Comparison of ENCODE assay signal across 21 cellular contexts in the genomic region with DNA sequence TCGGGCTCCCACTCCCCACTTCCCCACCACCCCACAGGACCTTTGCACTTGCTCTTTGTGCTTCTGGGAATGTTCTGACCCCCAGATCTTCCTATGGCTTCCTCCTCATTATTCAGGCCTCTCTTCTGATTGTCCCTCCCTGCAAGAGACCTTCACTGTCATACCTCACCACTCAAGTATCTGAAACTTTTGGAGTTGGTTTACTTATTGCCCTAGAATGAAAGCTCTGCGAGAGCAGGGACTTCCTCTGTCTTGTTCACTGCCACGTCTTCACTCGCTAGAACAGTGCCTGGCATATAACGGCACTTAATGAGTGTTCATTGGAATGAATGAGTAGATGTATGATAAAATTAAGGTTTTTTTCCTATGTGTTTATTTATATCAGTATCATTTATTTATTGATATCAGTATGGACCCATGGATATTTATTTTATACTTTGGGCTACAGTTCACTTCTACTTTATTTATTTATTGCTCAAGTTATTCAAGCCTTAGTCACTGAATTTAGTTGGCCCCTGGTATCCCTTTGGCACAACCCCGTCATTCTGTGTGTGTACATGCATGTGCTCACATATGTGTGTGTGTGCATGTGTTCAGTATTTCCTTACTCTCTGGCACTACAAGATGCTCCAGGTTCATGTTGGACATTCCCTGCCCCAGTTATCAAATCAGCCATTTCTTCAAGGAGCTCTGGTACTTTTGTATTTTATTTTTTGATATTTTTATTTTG.
A peak's percentile ranks its signal among the peaks of the same experiment; 100 is the strongest.
DNase-seq lines count a peak whose midpoint lies in the region; ATAC-seq and TF ChIP-seq lines count a peak whose summit lies in the region.
"Had no signal": no experiment of that assay in that cellular context is flagged by ENCODE, and none has a peak within 500 bp of the region (broad histone marks: within the 10 kb centered on the region; RNA-seq: fewer than 3 reads in every experiment).

No MANE protein-coding gene starts in this region.

- no peak overlapping the region for H3K9ac ChIP-seq in H9 (ENCODE audit: extremely low read depth, insufficient read length, low read length)
- H3K9ac ChIP-seq: KMS-11 had no signal

- no peak overlapping the region for H3K56ac ChIP-seq in H9 (ENCODE audit: insufficient read length, low read depth, low read length)

- H2AFZ ChIP-seq in H9 (ENCODE audit: low read length): no peak overlapping the region

- no peak overlapping the region for H4K8ac ChIP-seq in H9 (replicated peaks; ENCODE audit: insufficient read length, low read depth, low read length)

- H4K20me1 ChIP-seq in H9 (ENCODE audit: control insufficient read depth, insufficient read depth, insufficient read length): no peaks in the 10 kb centered on the region

- no peaks in the 10 kb centered on the region for H3K9me3 ChIP-seq in H9 (ENCODE audit: control insufficient read depth, low read depth, low read length)
- no peaks in the 10 kb centered on the region for H3K9me3 ChIP-seq in SJSA1 (replicated peaks)
- H3K9me3 ChIP-seq in T-helper 17 cell (ENCODE audit: control insufficient read depth, low read length, poor library complexity, severe bottlenecking): no peaks in the 10 kb centered on the region
- H3K9me3 ChIP-seq: A549 had no signal

- H3K18ac ChIP-seq in H9 (ENCODE audit: insufficient read length, low read depth, low read length): no peak overlapping the region

- H3K4me3 Mint-ChIP-seq in H9 (no peak overlapping the region), T-helper 17 cell (no peak overlapping the region), glutamatergic neuron (ENCODE audit: unreplicated experiment) (no peak overlapping the region)
- H3K4me3 Mint-ChIP-seq: CD4-positive, alpha-beta memory T cell; IgD-negative memory B cell had no signal

- H3K23ac ChIP-seq in H9 (ENCODE audit: insufficient read length, low read depth, low read length): no peak overlapping the region

- no peaks in the 10 kb centered on the region for H3K27me3 ChIP-seq in H9 (ENCODE audit: insufficient read depth, low read length)
- H3K27me3 ChIP-seq in SJSA1 (replicated peaks): no peaks in the 10 kb centered on the region

- no peaks in the 10 kb centered on the region for H3K79me1 ChIP-seq in H9 (ENCODE audit: insufficient read depth, low read depth, low read length, poor library complexity, severe bottlenecking)

- H3K27ac Mint-ChIP-seq in H9 (peak overlapping the region; percentile 16 to 46 (median 27); a peak in 2 of 7 replicates), T-helper 17 cell (no peak overlapping the region), glutamatergic neuron (ENCODE audit: unreplicated experiment) (no peak overlapping the region)
- H3K27ac Mint-ChIP-seq: CD4-positive, alpha-beta memory T cell; IgD-negative memory B cell had no signal

- H3K36me3 ChIP-seq in SJSA1: 0 out of 2 replicates have a peak, but pooled peaks cover 2% of the 10 kb centered on the region

- H3K23me2 ChIP-seq in H9 (ENCODE audit: insufficient read length, low read depth, low read length, poor library complexity, severe bottlenecking): no peaks in the 10 kb centered on the region

- H3K36me3 Mint-ChIP-seq in H9 (ENCODE audit: insufficient read depth in 1 of 3, low read depth in 3 of 3): peaks cover 10 to 30% (median 12%) of the 10 kb centered on the region in 3 experiments; a peak in 6 of 7 replicates
- H3K36me3 Mint-ChIP-seq in T-helper 17 cell (ENCODE audit: low read depth): no peaks in the 10 kb centered on the region
- H3K36me3 Mint-ChIP-seq in glutamatergic neuron (ENCODE audit: unreplicated experiment): peaks cover 12% of the 10 kb centered on the region
- H3K36me3 Mint-ChIP-seq: IgD-negative memory B cell had no signal

- no peak overlapping the region for H2AK5ac ChIP-seq in H9 (ENCODE audit: insufficient read length, low read length)

- no peak overlapping the region for H2BK20ac ChIP-seq in H9 (ENCODE audit: low read depth, low read length, poor library complexity, severe bottlenecking)

- no peak for TF ChIP-seq CTCF in H9 (conservative IDR thresholded peaks at IDR 0.05)
- TF ChIP-seq CTCF in glutamatergic neuron (IDR thresholded peaks at IDR 0.05; ENCODE audit: partially characterized antibody, unreplicated experiment): no peak

- no CpG with 5 or more reads among the region's 6 CpGs for WGBS in H9 (ENCODE audit: extremely low coverage, insufficient read length, low lambda C conversion rate)

- H3K4me2 ChIP-seq in H9 (ENCODE audit: insufficient read depth, insufficient read length, low read length): no peak overlapping the region
- H3K4me2 ChIP-seq: A549, KMS-11 had no signal

- no peak overlapping the region for H3K4ac ChIP-seq in H9 (ENCODE audit: low read depth, low read length)

- H2BK12ac ChIP-seq in H9 (ENCODE audit: insufficient read length, low read depth, low read length): no peak overlapping the region

- no peak overlapping the region for H3K4me3 ChIP-seq in SJSA1
- H3K4me3 ChIP-seq: A549 had no signal

- H3K4me1 Mint-ChIP-seq in H9: peaks cover 22 to 37% of the 10 kb centered on the region in 2 experiments
- no peaks in the 10 kb centered on the region for H3K4me1 Mint-ChIP-seq in T-helper 17 cell
- H3K4me1 Mint-ChIP-seq in glutamatergic neuron (ENCODE audit: low read depth, unreplicated experiment): no peaks in the 10 kb centered on the region
- H3K4me1 Mint-ChIP-seq: CD4-positive, alpha-beta memory T cell had no signal

- no peaks in the 10 kb centered on the region for H3K4me1 ChIP-seq in H9 (ENCODE audit: insufficient read depth, low read length)
- H3K4me1 ChIP-seq in SJSA1 (replicated peaks): peaks cover 47% of the 10 kb centered on the region
- H3K4me1 ChIP-seq: A549 had no signal

- no peak for ATAC-seq in T-helper 17 cell
- ATAC-seq: A549, SK-N-SH treated with all-trans-retinoic acid at 6 μM for 48 hours had no signal

- H4K91ac ChIP-seq in H9 (ENCODE audit: insufficient read length, low read depth, low read length): no peak overlapping the region

- no peak overlapping the region for H3T11ph ChIP-seq in H9 (ENCODE audit: low read length)

- DNase-seq in H9 (no peak), SJSA1 (ENCODE audit: low read depth in 1 of 2, low spot score in 2 of 2) (peak in 1 of 2 experiments; percentile 59), iris pigment epithelial cell (ENCODE audit: low read depth) (peak; percentile 64), T-helper 17 cell (no peak), glutamatergic neuron (no peak), RPMI8226 (no peak)
- DNase-seq in stimulated activated CD4-positive, alpha-beta T cell treated with anti-CD3 and anti-CD28 coated beads, Interleukin-4, amount 100 ng/mL, for 24 hours: no peak
- DNase-seq: C1 segment of cervical spinal cord; CD4-positive, alpha-beta memory T cell; COR-L47; DMS53; GF-D8; NCI-H1092; NCI-H1436 treated with DMSO at 0.1 percent for 48 hours; NCI-H446; NCI-H524 treated with DMSO at 0.1 percent for 48 hours; NCI-H774 had no signal

- H2BK15ac ChIP-seq in H9 (ENCODE audit: low read depth, low read length): no peak overlapping the region

- H3K79me2 ChIP-seq in H9 (ENCODE audit: insufficient read depth, low read length): no peaks in the 10 kb centered on the region

- no peak overlapping the region for H2BK5ac ChIP-seq in H9 (ENCODE audit: insufficient read length, low read length)

- H3K27me3 Mint-ChIP-seq in H9 (ENCODE audit: low read depth) (no peaks in the 10 kb centered on the region), T-helper 17 cell (peaks cover 8% of the 10 kb centered on the region), glutamatergic neuron (ENCODE audit: unreplicated experiment) (peaks cover 2% of the 10 kb centered on the region)

- H3K9me3 Mint-ChIP-seq in H9 (peaks cover 15 to 20% of the 10 kb centered on the region in 2 experiments), glutamatergic neuron (ENCODE audit: unreplicated experiment) (no peaks in the 10 kb centered on the region)

- H3K14ac ChIP-seq in H9 (ENCODE audit: insufficient read depth, low read length): no peak overlapping the region

- no peak overlapping the region for H2BK120ac ChIP-seq in H9 (ENCODE audit: low read depth, low read length, poor library complexity, severe bottlenecking)

- H3K27ac ChIP-seq in H9 (ENCODE audit: insufficient read length, low read depth, low read length) (no peak overlapping the region), SJSA1 (peak overlapping the region; percentile 59)
- H3K27ac ChIP-seq: A549, KMS-11 had no signal

- H4K5ac ChIP-seq in H9 (ENCODE audit: insufficient read length, low read depth, low read length): no peak overlapping the region

Comparison
In these comparisons a context has a peak if more than half of its experiments do, and no peak if none do; other contexts are left out.
1. H3K27ac Mint-ChIP-seq: peak in H9 (3 of 3); none in T-helper 17 cell (single experiment) and glutamatergic neuron (single experiment).